ENCODE assay signal across 12 cellular contexts in genomic region chr6:36317623-36318022, GRCh38. TPM values are rescaled to one million over a fixed set of nuclear protein-coding genes. Genes with fewer than 3 reads are reported as not detected.
"Had no signal": no experiment of that assay in that cellular context is flagged by ENCODE, and none has a peak within 500 bp of the region (broad histone marks: within the 10 kb centered on the region; RNA-seq: fewer than 3 reads in every experiment).

No MANE protein-coding gene starts in this region.

- DNase-seq: GM23248, GOT3, H7, H9, HCEC 1CT, HFFc6 had no signal

- H3K9me3 Mint-ChIP-seq: GM23338, H9, HFFc6 had no signal

- H3K27ac ChIP-seq: GM23248 had no signal

- H3K4me2 ChIP-seq: GM23338 had no signal

- H3K4me1 ChIP-seq: HAP-1 had no signal

- H3K4me3 Mint-ChIP-seq: GM23338, H9, HFFc6 had no signal

- H3K27ac Mint-ChIP-seq: GM23338, H9, HFFc6 had no signal

- H3K9ac ChIP-seq: GM23248 had no signal

- H2AFZ ChIP-seq: GM23248, GM23338 had no signal

- H3K36me3 ChIP-seq: HAP-1 had no signal

- ATAC-seq: GM23338, HCT116 had no signal

- H3K4me3 ChIP-seq: GM23248, GM23338, HAP-1 had no signal

- H3K9me3 ChIP-seq: HAP-1 had no signal

- FAIRE-seq: H1, H54 had no signal

RNA-seq across cellular contexts. Expression of gene BNIP5, which starts 19.1 kb away (rescaled TPM):
- total RNA-seq: GM23248, GM23338, H1, H4, H7, H9, HFFc6 had no signal
- polyA plus RNA-seq: GM23248, GM23338, H1 had no signal

RNA-seq across cellular contexts. Expression of gene PNPLA1, which starts 47.8 kb away (rescaled TPM):
- total RNA-seq: GM23248, GM23338, H1, H4, H7, HFFc6 had no signal
- polyA plus RNA-seq: GM23248, GM23338, H1 had no signal
